19 cellular contexts compared by ENCODE assay signal in genomic region chr4:54320826-54321320, GRCh38.
A peak's percentile ranks its signal among the peaks of the same experiment; 100 is the strongest.
DNase-seq lines count a peak whose midpoint lies in the region; ATAC-seq, FAIRE-seq and TF ChIP-seq lines count a peak whose summit lies in the region.
"Had no signal": no experiment of that assay in that cellular context is flagged by ENCODE, and none has a peak within 500 bp of the region (broad histone marks: within the 10 kb centered on the region; RNA-seq: fewer than 3 reads in every experiment).

No MANE protein-coding gene starts in this region.

- H3K4me1 Mint-ChIP-seq in astrocyte (ENCODE audit: low read depth, unreplicated experiment), result no peaks in the 10 kb centered on the region
- H3K4me1 Mint-ChIP-seq: CD4-positive, CD25-positive, alpha-beta regulatory T cell; CD8-positive, alpha-beta memory T cell had no signal

- H3K9me3 Mint-ChIP-seq in astrocyte (ENCODE audit: unreplicated experiment), result peaks cover 5% of the 10 kb centered on the region
- H3K9me3 Mint-ChIP-seq: CD4-positive, CD25-positive, alpha-beta regulatory T cell; CD8-positive, alpha-beta memory T cell had no signal

- no peaks in the 10 kb centered on the region for H3F3A ChIP-seq in PC-3 (ENCODE audit: low read length, unreplicated experiment)

- H3K36me3 ChIP-seq in PC-3 (ENCODE audit: low read depth, low read length) (no peaks in the 10 kb centered on the region), astrocyte (ENCODE audit: insufficient read depth, low read length) (no peaks in the 10 kb centered on the region), right lobe of liver (no peaks in the 10 kb centered on the region)
- H3K36me3 ChIP-seq: BE2C had no signal

- DNase-seq in PC-3 (peak; percentile 86), astrocyte (ENCODE audit: low read depth) (no peak), foreskin keratinocyte (peak; percentile 32 to 63), right lobe of liver (no peak), DMS79 (lab: John Stamatoyannopoulos, UW) (no peak)
- DNase-seq: ACHN; BE2C; C1 segment of cervical spinal cord; Caco-2; CD4-positive, CD25-positive, alpha-beta regulatory T cell; CD8-positive, alpha-beta memory T cell; GDM1; HCEC 1CT had no signal

- no peak overlapping the region for H3K9ac ChIP-seq in PC-3 (ENCODE audit: low read length)
- H3K9ac ChIP-seq in astrocyte (ENCODE audit: low read length), result no peak overlapping the region

- no peak for FAIRE-seq in astrocyte (lab: Jason Lieb, UNC)
- FAIRE-seq: A204.1, D721Med, H54 had no signal

- no peaks in the 10 kb centered on the region for H4K20me1 ChIP-seq in PC-3 (ENCODE audit: low read length)
- H4K20me1 ChIP-seq in astrocyte (ENCODE audit: insufficient read depth, low read length), result no peaks in the 10 kb centered on the region

- no peak for TF ChIP-seq POLR2A in right lobe of liver (IDR thresholded peaks at IDR 0.05)

- H3K27me3 ChIP-seq in PC-3 (ENCODE audit: low read length) (peaks cover 12% of the 10 kb centered on the region), astrocyte (ENCODE audit: insufficient read depth, low read length) (no peaks in the 10 kb centered on the region), foreskin keratinocyte (peaks cover 6% of the 10 kb centered on the region), right lobe of liver (no peaks in the 10 kb centered on the region)
- H3K27me3 ChIP-seq: BE2C had no signal

- 87% methylated on average over 5 of the region's 5 CpGs for WGBS in right lobe of liver (ENCODE audit: insufficient coverage, low coverage, low lambda C conversion rate, missing lambda C conversion rate)

- POLR2A ChIA-PET in PC-3 (lab: Charles Lee; ENCODE audit: unreplicated experiment), result no interaction called here

- H3K9me2 ChIP-seq in PC-3 (replicated peaks; ENCODE audit: low read length), result no peaks in the 10 kb centered on the region

- H3K4me1 ChIP-seq in PC-3 (ENCODE audit: insufficient read depth, low read length) (peaks cover 14% of the 10 kb centered on the region), astrocyte (ENCODE audit: insufficient read depth, low read length) (no peaks in the 10 kb centered on the region), foreskin keratinocyte (no peaks in the 10 kb centered on the region), right lobe of liver (no peaks in the 10 kb centered on the region)
- H3K4me1 ChIP-seq: BE2C, Caco-2 had no signal

- intact Hi-C loops in PC-3 (cut with micrococcal nuclease), result loop anchor here (5.0 kb wide), 2 partner anchors 991 to 1416 kb away; no protein-coding TSS in a partner anchor
- intact Hi-C loops in right lobe of liver (cut with DNase I), result loop anchor here in 1 of 2 donors (10.0 kb wide), 1 partner anchor 124 kb away; no protein-coding TSS in a partner anchor

- H3K4me3 ChIP-seq in PC-3 (ENCODE audit: low read length) (no peak overlapping the region), astrocyte (ENCODE audit: insufficient read depth, low read depth, low read length) (no peak overlapping the region), right lobe of liver (no peak overlapping the region)
- H3K4me3 ChIP-seq: GM23338 had no signal

- CTCF ChIA-PET in PC-3 (lab: Charles Lee), result no interaction called here

- H3K9me3 ChIP-seq in PC-3 (ENCODE audit: low read length) (no peaks in the 10 kb centered on the region), astrocyte (ENCODE audit: insufficient read depth, low read depth, low read length) (no peaks in the 10 kb centered on the region), right lobe of liver (no peaks in the 10 kb centered on the region)
- H3K9me3 ChIP-seq: BE2C, Caco-2 had no signal

- H2AFZ ChIP-seq in PC-3 (ENCODE audit: low read length) (no peak overlapping the region), astrocyte (ENCODE audit: low read depth, low read length) (no peak overlapping the region)

- H3K27ac Mint-ChIP-seq in astrocyte (ENCODE audit: unreplicated experiment), result peak overlapping the region; percentile 5
- H3K27ac Mint-ChIP-seq: GM23338 had no signal

- H3K4me2 ChIP-seq in PC-3 (ENCODE audit: low read length) (no peak overlapping the region), astrocyte (ENCODE audit: low read length) (no peak overlapping the region)
- H3K4me2 ChIP-seq: GM23338 had no signal

- H3K79me2 ChIP-seq in PC-3 (ENCODE audit: low read length) (no peaks in the 10 kb centered on the region), astrocyte (ENCODE audit: insufficient read depth, low read length) (no peaks in the 10 kb centered on the region)

- no peaks in the 10 kb centered on the region for H3K36me3 Mint-ChIP-seq in astrocyte (ENCODE audit: low read depth, unreplicated experiment)
- H3K36me3 Mint-ChIP-seq: CD4-positive, CD25-positive, alpha-beta regulatory T cell; CD8-positive, alpha-beta memory T cell had no signal

- TF ChIP-seq CTCF in PC-3 (conservative IDR thresholded peaks at IDR 0.05; ENCODE audit: low read depth, low read length) (no peak), astrocyte (IDR thresholded peaks at IDR 0.05; ENCODE audit: insufficient read depth, low read depth, low read length) (no peak), foreskin keratinocyte (conservative IDR thresholded peaks at IDR 0.05) (no peak), right lobe of liver (IDR thresholded peaks at IDR 0.05) (no peak)

- no TSS peak for BruUV-seq in PC-3 (replicated peaks; lab: Mats Ljungman, UMichigan)

- ATAC-seq in PC-3 (no peak; the same call in 1 of the 2 replicates), foreskin keratinocyte (peak; percentile 88), HG03045 (IDR thresholded peaks at IDR 0.05; ENCODE audit: unreplicated experiment) (no peak), right lobe of liver (no peak), HG03108 (IDR thresholded peaks at IDR 0.05; ENCODE audit: unreplicated experiment) (no peak)
- ATAC-seq: GM23338 had no signal

- peaks cover 4% of the 10 kb centered on the region for H3K27me3 Mint-ChIP-seq in astrocyte (ENCODE audit: low read depth, unreplicated experiment)
- H3K27me3 Mint-ChIP-seq: CD4-positive, CD25-positive, alpha-beta regulatory T cell had no signal

- no peak overlapping the region for H3K27ac ChIP-seq in PC-3 (ENCODE audit: low read length)
- H3K27ac ChIP-seq in astrocyte (ENCODE audit: low read depth, low read length), result no peak overlapping the region
- H3K27ac ChIP-seq in foreskin keratinocyte, result no peak overlapping the region
- no peak overlapping the region for H3K27ac ChIP-seq in right lobe of liver

- no peak overlapping the region for H3K4me3 Mint-ChIP-seq in astrocyte (ENCODE audit: unreplicated experiment)
- H3K4me3 Mint-ChIP-seq: CD4-positive, CD25-positive, alpha-beta regulatory T cell; CD8-positive, alpha-beta memory T cell; GM23338 had no signal

Comparison
In these comparisons a context has a peak if more than half of its experiments do, and no peak if none do; other contexts are left out.
1. DNase-seq: peak in PC-3 (single experiment) and foreskin keratinocyte (2 of 2); none in astrocyte (single experiment), right lobe of liver (0 of 3) and DMS79 (single experiment).